14 cellular contexts compared by ENCODE assay signal in genomic region chr17:79802039-79802735, GRCh38. TPM values are rescaled to one million over a fixed set of nuclear protein-coding genes. Genes with fewer than 3 reads are reported as not detected.
A peak's percentile ranks its signal among the peaks of the same experiment; 100 is the strongest.
DNase-seq lines count a peak whose midpoint lies in the region; ATAC-seq and TF ChIP-seq lines count a peak whose summit lies in the region.
"Had no signal": no experiment of that assay in that cellular context is flagged by ENCODE, and none has a peak within 500 bp of the region (broad histone marks: within the 10 kb centered on the region; RNA-seq: fewer than 3 reads in every experiment).

No MANE protein-coding gene starts in this region.

- H3K27me3 Mint-ChIP-seq in CD4-positive, CD25-positive, alpha-beta regulatory T cell = peaks cover 77% of the 10 kb centered on the region
- H3K27me3 Mint-ChIP-seq in GM23338 (ENCODE audit: insufficient read depth, low read depth, poor library complexity) (peaks cover 95% of the 10 kb centered on the region), brain (peaks cover 91% of the 10 kb centered on the region), nephron (ENCODE audit: low read depth) (peaks cover 90% of the 10 kb centered on the region)

- H3K9me3 ChIP-seq in CD4-positive, CD25-positive, alpha-beta regulatory T cell (ENCODE audit: control insufficient read depth in 2 of 2, low read length in 2 of 2) = no peaks in the 10 kb centered on the region
- H3K9me3 ChIP-seq: body of pancreas had no signal

- H3K4me2 ChIP-seq in GM23338 = peak overlapping the region; percentile 55; the same call in 1 of the 2 replicates

- H3K4me1 Mint-ChIP-seq in CD4-positive, CD25-positive, alpha-beta regulatory T cell = peaks cover 10 to 54% (median 28%) of the 10 kb centered on the region in 4 donors
- H3K4me1 Mint-ChIP-seq in GM23338 = peaks cover 52% of the 10 kb centered on the region
- H3K4me1 Mint-ChIP-seq in brain = peaks cover 51% of the 10 kb centered on the region
- peaks cover 36% of the 10 kb centered on the region for H3K4me1 Mint-ChIP-seq in nephron

- no peaks in the 10 kb centered on the region for H3K36me3 Mint-ChIP-seq in CD4-positive, CD25-positive, alpha-beta regulatory T cell
- H3K36me3 Mint-ChIP-seq in GM23338 (ENCODE audit: low read depth) (no peaks in the 10 kb centered on the region; the same call in 2 of the 3 replicates), brain (no peaks in the 10 kb centered on the region), nephron (ENCODE audit: low read depth) (no peaks in the 10 kb centered on the region)

- DNase-seq in CD4-positive, CD25-positive, alpha-beta regulatory T cell = no peak
- DNase-seq in GM23338 (ENCODE audit: low spot score) (no peak), DMS53 (lab: John Stamatoyannopoulos, UW) (no peak), islet precursor cell (no peak)
- DNase-seq: activated CD4-positive, alpha-beta memory T cell treated with anti-CD3 and anti-CD28 coated beads for 36 hours; activated naive CD4-positive, alpha-beta T cell treated with anti-CD3 and anti-CD28 coated beads, Interleukin-2, amount 10 ng/mL, durations not matched to agents 7 days and 5 days; activated T-cell treated with anti-CD3 and anti-CD28 coated beads, Interleukin-2, amount 50 U/mL, for 24 hours; NCI-H2029 treated with DMSO at 0.1 percent for 48 hours; RPMI8226 had no signal

- H3K9me3 Mint-ChIP-seq in CD4-positive, CD25-positive, alpha-beta regulatory T cell = peaks cover 0 to 11% (median 0%) of the 10 kb centered on the region in 7 donors
- peaks cover 15% of the 10 kb centered on the region; the same call in 2 of the 3 replicates for H3K9me3 Mint-ChIP-seq in GM23338
- peaks cover 0 to 9% (median 7%) of the 10 kb centered on the region in 5 experiments for H3K9me3 Mint-ChIP-seq in brain
- H3K9me3 Mint-ChIP-seq in nephron = no peaks in the 10 kb centered on the region
- H3K9me3 Mint-ChIP-seq: activated CD4-positive, alpha-beta memory T cell treated with anti-CD3 and anti-CD28 coated beads for 36 hours; activated naive CD4-positive, alpha-beta T cell treated with anti-CD3 and anti-CD28 coated beads, Interleukin-2, amount 10 ng/mL, durations not matched to agents 7 days and 5 days; activated T-cell treated with anti-CD3 and anti-CD28 coated beads, Interleukin-2, amount 50 U/mL, for 24 hours; stimulated activated naive CD8-positive, alpha-beta T cell treated with anti-CD3 and anti-CD28 coated beads, Interleukin-15, Interleukin-2, amounts not matched to agents 100 ng/mL and 50 ng/mL, for 24 hours had no signal

- TF ChIP-seq CTCF in GM23338 (conservative IDR thresholded peaks at IDR 0.05; ENCODE audit: low read depth in 2 of 2) (no peak), brain (conservative IDR thresholded peaks at IDR 0.05) (no peak), nephron (IDR thresholded peaks at IDR 0.05; ENCODE audit: unreplicated experiment in 3 of 3) (no peak)

- H3K9me2 ChIP-seq in GM23338 (ENCODE audit: insufficient read depth) = no peaks in the 10 kb centered on the region

- no peak overlapping the region for H3K27ac ChIP-seq in CD4-positive, CD25-positive, alpha-beta regulatory T cell (ENCODE audit: insufficient read depth, low read length, poor library complexity, severe bottlenecking)
- no peak overlapping the region for H3K27ac ChIP-seq in GM23338 (ENCODE audit: low read depth)
- H3K27ac ChIP-seq: body of pancreas had no signal

- H3K4me1 ChIP-seq in CD4-positive, CD25-positive, alpha-beta regulatory T cell (ENCODE audit: control insufficient read depth, insufficient read depth, low read length, poor library complexity, severe bottlenecking) = peaks cover 71% of the 10 kb centered on the region
- H3K4me1 ChIP-seq in GM23338 (ENCODE audit: insufficient read depth) = peaks cover 51% of the 10 kb centered on the region

- no peak for ATAC-seq in CD4-positive, CD25-positive, alpha-beta regulatory T cell (ENCODE audit: low read depth in 2 of 2)
- no peak for ATAC-seq in GM23338
- ATAC-seq in HG02763 (IDR thresholded peaks at IDR 0.05; ENCODE audit: unreplicated experiment) = no peak
- ATAC-seq: body of pancreas had no signal

- peaks cover 44% of the 10 kb centered on the region for H3F3A ChIP-seq in GM23338 (replicated peaks; ENCODE audit: low read depth)

- no peak overlapping the region for H2AFZ ChIP-seq in GM23338

- H3K27me3 ChIP-seq in CD4-positive, CD25-positive, alpha-beta regulatory T cell (ENCODE audit: control insufficient read depth, insufficient read depth, low read length) = peaks cover 52% of the 10 kb centered on the region
- H3K27me3 ChIP-seq in GM23338 (ENCODE audit: insufficient read depth) = peaks cover 96% of the 10 kb centered on the region

- H3K4me3 ChIP-seq in CD4-positive, CD25-positive, alpha-beta regulatory T cell (ENCODE audit: low read depth, low read length) = no peak overlapping the region
- peak overlapping the region; percentile 34 for H3K4me3 ChIP-seq in GM23338
- H3K4me3 ChIP-seq: body of pancreas had no signal

- no peak overlapping the region for H3K27ac Mint-ChIP-seq in CD4-positive, CD25-positive, alpha-beta regulatory T cell
- H3K27ac Mint-ChIP-seq in GM23338 (no peak overlapping the region), brain (peak overlapping the region in 1 of 5 experiments; percentile 67), nephron (no peak overlapping the region)
- H3K27ac Mint-ChIP-seq: activated CD4-positive, alpha-beta memory T cell treated with anti-CD3 and anti-CD28 coated beads for 36 hours; activated T-cell treated with anti-CD3 and anti-CD28 coated beads, Interleukin-2, amount 50 U/mL, for 24 hours; stimulated activated naive CD8-positive, alpha-beta T cell treated with anti-CD3 and anti-CD28 coated beads, Interleukin-15, Interleukin-2, amounts not matched to agents 100 ng/mL and 50 ng/mL, for 24 hours had no signal

- H3K36me3 ChIP-seq in CD4-positive, CD25-positive, alpha-beta regulatory T cell (ENCODE audit: control insufficient read depth, insufficient read depth, low read length) = no peaks in the 10 kb centered on the region
- no peaks in the 10 kb centered on the region for H3K36me3 ChIP-seq in GM23338 (ENCODE audit: insufficient read depth)

- H3K4me3 Mint-ChIP-seq in CD4-positive, CD25-positive, alpha-beta regulatory T cell = peak overlapping the region; percentile 11 to 74 (median 40)
- H3K4me3 Mint-ChIP-seq in GM23338 (peak overlapping the region; percentile 34; the same call in 2 of the 3 replicates), brain (peak overlapping the region; percentile 61 to 69 (median 66)), nephron (peak overlapping the region; percentile 37 to 69 (median 64))
- H3K4me3 Mint-ChIP-seq: activated CD4-positive, alpha-beta memory T cell treated with anti-CD3 and anti-CD28 coated beads for 36 hours; activated naive CD4-positive, alpha-beta T cell treated with anti-CD3 and anti-CD28 coated beads, Interleukin-2, amount 10 ng/mL, durations not matched to agents 7 days and 5 days; activated T-cell treated with anti-CD3 and anti-CD28 coated beads, Interleukin-2, amount 50 U/mL, for 24 hours; stimulated activated naive CD8-positive, alpha-beta T cell treated with anti-CD3 and anti-CD28 coated beads, Interleukin-15, Interleukin-2, amounts not matched to agents 100 ng/mL and 50 ng/mL, for 24 hours had no signal

- H3K79me2 ChIP-seq in GM23338 (replicated peaks; ENCODE audit: insufficient read depth) = no peaks in the 10 kb centered on the region

- peaks cover 9% of the 10 kb centered on the region for H4K20me1 ChIP-seq in GM23338 (replicated peaks; ENCODE audit: insufficient read depth)

RNA-seq across cellular contexts. Expression of gene CBX8, which starts 5.3 kb away (rescaled TPM):
- total RNA-seq in CD4-positive, CD25-positive, alpha-beta regulatory T cell = 3.4 TPM
- 1 to 10 TPM in 2 of 4 donors, under 1 TPM in 2; 0.30 to 1.7 (median 0.87) TPM for polyA plus RNA-seq in CD4-positive, CD25-positive, alpha-beta regulatory T cell
- total RNA-seq in GM23338 (2014; rRNA removed; shearing (Covaris generic)) = 0.16 and 1.0 TPM in 2 replicates
- polyA plus RNA-seq in GM23338 (2016; fragmentation: Nextera tagmentation; extraction: Ambion mirVana) = 1.1 and 1.3 TPM in 2 replicates
- 9.4 TPM for polyA plus RNA-seq in brain (ENCODE audit: insufficient read depth, low read depth, low replicate concordance)

RNA-seq across cellular contexts. Expression of gene CBX2, which starts 24.2 kb away (rescaled TPM):
- 0.81 TPM for total RNA-seq in CD4-positive, CD25-positive, alpha-beta regulatory T cell
- under 1 TPM in 2 of 4 donors, not detected in 2; 0.11 to 0.17 TPM for polyA plus RNA-seq in CD4-positive, CD25-positive, alpha-beta regulatory T cell
- 91.1 and 114 TPM in 2 replicates for total RNA-seq in GM23338 (2014; rRNA removed; shearing (Covaris generic))
- polyA plus RNA-seq in GM23338 (2016; fragmentation: Nextera tagmentation; extraction: Ambion mirVana) (26.6 and 29.2 TPM in 2 replicates), brain (ENCODE audit: insufficient read depth, low read depth, low replicate concordance) (36.4 TPM)

RNA-seq across cellular contexts. Expression of gene CBX4, which starts 37.1 kb away (rescaled TPM):
- total RNA-seq in CD4-positive, CD25-positive, alpha-beta regulatory T cell = 137 TPM
- polyA plus RNA-seq in CD4-positive, CD25-positive, alpha-beta regulatory T cell = 10 to 100 TPM in 1 of 4 donors, 1 to 10 TPM in 3; 2.9 to 10.0 (median 4.6) TPM
- 4.6 and 5.7 TPM in 2 replicates for total RNA-seq in GM23338 (2014; rRNA removed; shearing (Covaris generic))
- polyA plus RNA-seq in GM23338 (2016; fragmentation: Nextera tagmentation; extraction: Ambion mirVana) (1.4 TPM in 2 replicates), brain (ENCODE audit: insufficient read depth, low read depth, low replicate concordance) (30.6 TPM)

Comparison
In these comparisons a context has a peak if more than half of its experiments do, and no peak if none do; other contexts are left out.
1. RNA of gene CBX2, which starts 24.2 kb away (polyA plus RNA-seq): 36.4 TPM in brain (single experiment) and 26.6 to 29.2 TPM in GM23338; 0.11 to 0.17 TPM in CD4-positive, CD25-positive, alpha-beta regulatory T cell; every median in the first group is over 10 times any median in the second.
2. Peak in every context shown above with its lines, with median percentiles within 50 percentile points of each other: H3K4me3 Mint-ChIP-seq.